Comparison of ENCODE assay signal across 9 cellular contexts in the genomic region with DNA sequence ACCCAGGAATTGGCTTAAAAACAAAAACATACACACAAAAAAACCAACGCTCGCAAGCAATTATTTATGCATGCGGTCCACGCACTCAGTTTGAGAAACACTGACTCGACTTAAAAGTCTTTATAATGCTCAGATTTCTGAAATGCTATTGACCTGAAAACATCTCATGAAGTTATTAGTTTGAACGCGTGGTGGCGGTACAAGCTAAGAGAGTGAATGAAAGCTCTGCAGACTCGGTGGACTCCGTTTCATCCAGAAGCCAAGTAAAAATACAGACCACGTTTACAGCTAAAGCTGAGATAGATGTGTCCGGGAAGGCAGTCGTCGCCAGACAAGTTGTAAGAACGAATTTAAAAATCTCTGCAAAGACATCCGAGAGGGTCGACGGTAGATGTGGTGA. TPM values are rescaled to one million over a fixed set of nuclear protein-coding genes. Genes with fewer than 3 reads are reported as not detected.
DNase-seq lines count a peak whose midpoint lies in the region; ATAC-seq and TF ChIP-seq lines count a peak whose summit lies in the region.
"Had no signal": no experiment of that assay in that cellular context is flagged by ENCODE, and none has a peak within 500 bp of the region (broad histone marks: within the 10 kb centered on the region; RNA-seq: fewer than 3 reads in every experiment).

TSS of gene PCDHB6 (plus strand) at position 246 of the 400 bp plus-strand sequence. CDS start 201 bp downstream, outside the sequence.

- peak; percentile 30 for DNase-seq in EL
- peak; percentile 26 for DNase-seq in NB4 (ENCODE audit: low read depth)
- peak; percentile 3 to 27 for DNase-seq in cardiac fibroblast (ENCODE audit: low read depth in 2 of 2)
- DNase-seq in psoas muscle: no peak
- no peak for DNase-seq in nephron progenitor cell
- DNase-seq in stomach: no peak
- no peak for DNase-seq in activated naive CD4-positive, alpha-beta T cell treated with Interleukin-2 at 50 U/mL for 16 hours
- DNase-seq: aorta, NCI-H1048 had no signal

- H3K4me1 Mint-ChIP-seq in nephron progenitor cell: no peaks in the 10 kb centered on the region

- TF ChIP-seq POLR2A in NB4 (IDR thresholded peaks at IDR 0.05; ENCODE audit: extremely low read depth, insufficient read length) (no peak), stomach (IDR thresholded peaks at IDR 0.05) (no peak)

- H3K36me3 ChIP-seq in psoas muscle (ENCODE audit: insufficient read depth in 1 of 2, low read depth in 1 of 2) (no peaks in the 10 kb centered on the region), stomach (no peaks in the 10 kb centered on the region)

- TF ChIP-seq CTCF in NB4 (IDR thresholded peaks at IDR 0.05; ENCODE audit: low read depth, low read length) (peak; percentile 21), cardiac fibroblast (IDR thresholded peaks at IDR 0.05; ENCODE audit: low read depth, low read length) (peak; percentile 14), psoas muscle (IDR thresholded peaks at IDR 0.05) (no peak), nephron progenitor cell (IDR thresholded peaks at IDR 0.05) (no peak), stomach (IDR thresholded peaks at IDR 0.05) (no peak)

- no peak within 1 kb of the TSS for H3K4me3 ChIP-seq in NB4 (ENCODE audit: low read depth, low read length)
- H3K4me3 ChIP-seq in cardiac fibroblast (replicated peaks in 1 of 2; ENCODE audit: low read depth in 2 of 2, low read length in 2 of 2): no peak within 1 kb of the TSS
- H3K4me3 ChIP-seq in psoas muscle: peak within 1 kb of the TSS; percentile 27
- H3K4me3 ChIP-seq in stomach: no peak within 1 kb of the TSS

- peaks cover 51% of the 10 kb centered on the region for H3K36me3 Mint-ChIP-seq in nephron progenitor cell (ENCODE audit: low read depth)

- WGBS in psoas muscle, 3 donors: 9 to 13% (median 12%) methylated on average over 18 of the region's 18 CpGs
- WGBS in stomach, 5 donors: 12 to 22% (median 19%) methylated on average over 18 of the region's 18 CpGs

- intact Hi-C loops in psoas muscle (cut with DNase I): no loop called here
- intact Hi-C loops in stomach (cut with DNase I; ENCODE audit: low total_unique reads): no loop called here

- H3K4me3 Mint-ChIP-seq in nephron progenitor cell: no peak within 1 kb of the TSS

- no peak within 1 kb of the TSS for H3K27ac Mint-ChIP-seq in nephron progenitor cell

- H3K9me3 ChIP-seq in psoas muscle (peaks cover 3% of the 10 kb centered on the region), stomach (peaks cover 0 to 80% (median 58%) of the 10 kb centered on the region in 4 donors)

- H3K27me3 ChIP-seq in psoas muscle (ENCODE audit: insufficient read depth in 3 of 3, low read length in 2 of 3) (peaks cover 0 to 7% (median 5%) of the 10 kb centered on the region in 3 donors), stomach (peaks cover 0 to 35% (median 0%) of the 10 kb centered on the region in 3 donors)

- H3K27me3 Mint-ChIP-seq in nephron progenitor cell (ENCODE audit: low read depth, poor library complexity): no peaks in the 10 kb centered on the region

- H3K9me3 Mint-ChIP-seq in nephron progenitor cell: peaks cover 74% of the 10 kb centered on the region

- no peaks in the 10 kb centered on the region for H3K4me1 ChIP-seq in psoas muscle
- H3K4me1 ChIP-seq in stomach: no peaks in the 10 kb centered on the region

- ATAC-seq in psoas muscle: no peak

- no peak within 1 kb of the TSS for H3K27ac ChIP-seq in psoas muscle
- H3K27ac ChIP-seq in stomach: no peak within 1 kb of the TSS

- no peak for TF ChIP-seq EP300 in stomach (IDR thresholded peaks at IDR 0.05)

RNA-seq across cellular contexts. Expression of gene PCDHB6, which starts in this region (rescaled TPM):
- under 1 TPM; 0.12 to 0.34 (median 0.23) TPM for total RNA-seq in psoas muscle
- polyA plus RNA-seq in psoas muscle: under 1 TPM; 0.08 to 0.11 (median 0.09) TPM
- 1 to 10 TPM in 1 of 5 donors, under 1 TPM in 1, not detected in 3; under 0.01 to 1.3 TPM for total RNA-seq in stomach
- polyA plus RNA-seq in stomach: under 1 TPM in 1 of 3 donors, not detected in 2; 0.15 TPM

Comparison
In these comparisons a context has a peak if more than half of its experiments do, and no peak if none do; other contexts are left out.
1. DNase-seq: peak in EL (single experiment), NB4 (single experiment) and cardiac fibroblast (2 of 2); none in psoas muscle (0 of 2), nephron progenitor cell (single experiment), stomach (single experiment) and activated naive CD4-positive, alpha-beta T cell treated with Interleukin-2 at 50 U/mL for 16 hours (single experiment).
2. CTCF ChIP-seq: peak in NB4 (single experiment) and cardiac fibroblast (single experiment); none in psoas muscle (single experiment), nephron progenitor cell (single experiment) and stomach (0 of 7).